Comparison of ENCODE assay signal across 12 cellular contexts in genomic region chr1:206782448-206782847, GRCh38. TPM values are rescaled to one million over a fixed set of nuclear protein-coding genes. Genes with fewer than 3 reads are reported as not detected.
DNase-seq lines count a peak whose midpoint lies in the region; ATAC-seq lines count a peak whose summit lies in the region.
"Had no signal": no experiment of that assay in that cellular context is flagged by ENCODE, and none has a peak within 500 bp of the region (broad histone marks: within the 10 kb centered on the region; RNA-seq: fewer than 3 reads in every experiment).

No MANE protein-coding gene starts in this region.

- intact Hi-C loops in Right ventricle myocardium inferior (cut with DNase I): no loop called here

- no peaks in the 10 kb centered on the region for H3K9me3 Mint-ChIP-seq in effector memory CD8-positive, alpha-beta T cell

- peak overlapping the region in 1 of 2 donors; percentile 59 for H3K27ac Mint-ChIP-seq in effector memory CD8-positive, alpha-beta T cell

- no peak for DNase-seq in effector memory CD8-positive, alpha-beta T cell
- DNase-seq in OCI-M2 (lab: John Stamatoyannopoulos, UW; ENCODE audit: unreplicated experiment) (no peak), Right ventricle myocardium inferior (ENCODE audit: missing footprints) (no peak), hypothalamus (lab: John Stamatoyannopoulos, UW) (no peak), NCI-H1694 treated with DMSO at 0.1 percent for 48 hours (lab: John Stamatoyannopoulos, UW) (no peak)
- DNase-seq: dorsolateral prefrontal cortex, GF-D8 had no signal

- peak; percentile 49 for ATAC-seq in GM18858 (IDR thresholded peaks at IDR 0.05; ENCODE audit: unreplicated experiment)
- ATAC-seq in GM21526 (IDR thresholded peaks at IDR 0.05; ENCODE audit: low FRiP score, unreplicated experiment): peak; percentile 35
- peak; percentile 65 for ATAC-seq in HG03354 (IDR thresholded peaks at IDR 0.05; ENCODE audit: poor library complexity, severe bottlenecking, unreplicated experiment)
- ATAC-seq in effector memory CD8-positive, alpha-beta T cell (replicated peaks): peak; percentile 57
- ATAC-seq in Right ventricle myocardium inferior: no peak

- H3K36me3 Mint-ChIP-seq in effector memory CD8-positive, alpha-beta T cell (ENCODE audit: insufficient read depth): peaks cover 5% of the 10 kb centered on the region

- H3K4me3 Mint-ChIP-seq in effector memory CD8-positive, alpha-beta T cell: peak overlapping the region; percentile 28 to 35

- H3K27me3 Mint-ChIP-seq in effector memory CD8-positive, alpha-beta T cell: no peaks in the 10 kb centered on the region

- peaks cover 47 to 49% of the 10 kb centered on the region in 2 donors for H3K4me1 Mint-ChIP-seq in effector memory CD8-positive, alpha-beta T cell (ENCODE audit: low read depth in 2 of 2)

RNA-seq across cellular contexts. Expression of gene IL10, which starts 10.2 kb away (rescaled TPM):
- total RNA-seq in Right ventricle myocardium inferior: 0.54 TPM
- total RNA-seq: HT1080 had no signal

RNA-seq across cellular contexts. Expression of gene IL19, which starts 11.9 kb away (rescaled TPM):
- not detected for total RNA-seq in Right ventricle myocardium inferior
- total RNA-seq: activated CD8-positive, alpha-beta memory T cell treated with anti-CD3 and anti-CD28 coated beads for 36 hours; dorsolateral prefrontal cortex; HT1080 had no signal
